Comparison of ENCODE assay signal across 28 cellular contexts in genomic region chr7:115603416-115603815, GRCh38.
DNase-seq lines count a peak whose midpoint lies in the region; ATAC-seq and TF ChIP-seq lines count a peak whose summit lies in the region.
"Had no signal": no experiment of that assay in that cellular context is flagged by ENCODE, and none has a peak within 500 bp of the region (broad histone marks: within the 10 kb centered on the region; RNA-seq: fewer than 3 reads in every experiment).

No MANE protein-coding gene starts in this region.

- H2BK15ac ChIP-seq in H9 (ENCODE audit: low read depth, low read length) = no peak overlapping the region

- no peak overlapping the region for H2AK5ac ChIP-seq in H9 (ENCODE audit: insufficient read length, low read length)

- H3K36me3 Mint-ChIP-seq in H9 (ENCODE audit: insufficient read depth in 1 of 3, low read depth in 3 of 3) = no peaks in the 10 kb centered on the region
- H3K36me3 Mint-ChIP-seq: natural killer cell had no signal

- no peaks in the 10 kb centered on the region for H3K27me3 Mint-ChIP-seq in H9 (ENCODE audit: low read depth)
- H3K27me3 Mint-ChIP-seq: activated CD4-positive, alpha-beta memory T cell treated with anti-CD3 and anti-CD28 coated beads, Interleukin-2, amount 10 ng/mL, durations not matched to agents 7 days and 5 days; stimulated activated naive CD8-positive, alpha-beta T cell treated with anti-CD3 and anti-CD28 coated beads, Interleukin-15, amount 100 ng/mL, for 72 hours had no signal

- H3K27me3 ChIP-seq in H9 (ENCODE audit: insufficient read depth, low read length) (no peaks in the 10 kb centered on the region), OCI-LY1 (ENCODE audit: insufficient read depth, low read length) (no peaks in the 10 kb centered on the region), PC-9 (ENCODE audit: insufficient read depth, low read depth) (no peaks in the 10 kb centered on the region)
- H3K27me3 ChIP-seq: heart right ventricle, MG63, Peyer's patch had no signal

- H3K4ac ChIP-seq in H9 (ENCODE audit: low read depth, low read length) = no peak overlapping the region

- intact Hi-C loops in PC-9 (cut with micrococcal nuclease; ENCODE audit: unreplicated experiment) = no loop called here

- BruUV-seq in PC-9 (replicated peaks; lab: Mats Ljungman, UMichigan) = no TSS peak

- H3K4me3 ChIP-seq in OCI-LY1 (ENCODE audit: low read depth, low read length, poor library complexity, severe bottlenecking) = no peak overlapping the region
- H3K4me3 ChIP-seq in epithelial cell of proximal tubule (ENCODE audit: low read depth, low read length) = no peak overlapping the region
- no peak overlapping the region for H3K4me3 ChIP-seq in PC-9
- H3K4me3 ChIP-seq: heart right ventricle, lower lobe of right lung, MG63, Peyer's patch, smooth muscle cell had no signal

- no peak for ATAC-seq in HG02981 (IDR thresholded peaks at IDR 0.05; ENCODE audit: unreplicated experiment)
- ATAC-seq: activated CD4-positive, CD25-positive, alpha-beta regulatory T cell treated with anti-CD3 and anti-CD28 coated beads, Interleukin-2, amount 50 U/mL, for 24 hours; esophagus mucosa; heart right ventricle; lower lobe of right lung; natural killer cell; stimulated activated naive CD8-positive, alpha-beta T cell treated with anti-CD3 and anti-CD28 coated beads, Interleukin-15, amount 100 ng/mL, for 72 hours had no signal

- H4K8ac ChIP-seq in H9 (replicated peaks; ENCODE audit: insufficient read length, low read depth, low read length) = no peak overlapping the region

- H2BK12ac ChIP-seq in H9 (ENCODE audit: insufficient read length, low read depth, low read length) = no peak overlapping the region

- peaks cover 0 to 3% of the 10 kb centered on the region in 2 experiments; a peak in 1 of 5 replicates for H3K9me3 Mint-ChIP-seq in H9
- H3K9me3 Mint-ChIP-seq: activated CD4-positive, alpha-beta memory T cell treated with anti-CD3 and anti-CD28 coated beads, Interleukin-2, amount 10 ng/mL, durations not matched to agents 7 days and 5 days; natural killer cell had no signal

- H4K5ac ChIP-seq in H9 (ENCODE audit: insufficient read length, low read depth, low read length) = no peak overlapping the region

- DNase-seq in H9 = no peak
- no peak for DNase-seq in epithelial cell of proximal tubule (ENCODE audit: low read depth)
- no peak for DNase-seq in PC-9
- no peak for DNase-seq in COR-L47 (lab: John Stamatoyannopoulos, UW)
- DNase-seq in SKM-1 (lab: John Stamatoyannopoulos, UW; ENCODE audit: unreplicated experiment) = no peak
- DNase-seq: ACHN; activated CD4-positive, alpha-beta memory T cell treated with anti-CD3 and anti-CD28 coated beads, Interleukin-2, amount 10 ng/mL, durations not matched to agents 7 days and 5 days; activated CD8-positive, alpha-beta memory T cell treated with anti-CD3 and anti-CD28 coated beads, Interleukin-2, amount 50 U/mL, for 48 hours; activated naive CD4-positive, alpha-beta T cell treated with anti-CD3 and anti-CD28 coated beads, Interleukin-2, amount 50 U/mL, for 16 hours; amniotic stem cell; effector CD4-positive, alpha-beta T cell; foreskin fibroblast; heart right ventricle; kidney glomerular epithelial cell; lower lobe of right lung; MG63; natural killer cell; NCI-H1417 treated with DMSO at 0.1 percent for 48 hours; Peyer's patch; stimulated activated CD4-positive, alpha-beta T cell treated with anti-CD3 and anti-CD28 coated beads, Interleukin-1b, Interleukin-23, amount 100 ng/mL, for 48 hours; stimulated activated CD8-positive, alpha-beta memory T cell treated with anti-CD3 and anti-CD28 coated beads, Interleukin-4, amount 100 ng/mL, for 48 hours; stimulated activated naive CD8-positive, alpha-beta T cell treated with anti-CD3 and anti-CD28 coated beads, Interleukin-15, amount 100 ng/mL, for 72 hours had no signal

- no peak overlapping the region for H2BK120ac ChIP-seq in H9 (ENCODE audit: low read depth, low read length, poor library complexity, severe bottlenecking)

- H4K91ac ChIP-seq in H9 (ENCODE audit: insufficient read length, low read depth, low read length) = no peak overlapping the region

- H3K9me2 ChIP-seq in OCI-LY1 (ENCODE audit: low read depth, low read length) (no peaks in the 10 kb centered on the region), PC-9 (ENCODE audit: insufficient read depth) (no peaks in the 10 kb centered on the region)

- H3K79me2 ChIP-seq in H9 (ENCODE audit: insufficient read depth, low read length) (no peaks in the 10 kb centered on the region), OCI-LY1 (ENCODE audit: insufficient read depth, low read length) (no peaks in the 10 kb centered on the region), PC-9 (ENCODE audit: low read depth) (no peaks in the 10 kb centered on the region)

- H3F3A ChIP-seq in OCI-LY1 (ENCODE audit: insufficient read depth, low read length) (no peaks in the 10 kb centered on the region), PC-9 (ENCODE audit: insufficient read depth, low read depth) (no peaks in the 10 kb centered on the region)

- H3K18ac ChIP-seq in H9 (ENCODE audit: insufficient read length, low read depth, low read length) = no peak overlapping the region

- H3T11ph ChIP-seq in H9 (ENCODE audit: low read length) = no peak overlapping the region

- H3K56ac ChIP-seq in H9 (ENCODE audit: insufficient read length, low read depth, low read length) = no peak overlapping the region

- H4K20me1 ChIP-seq in H9 (ENCODE audit: control insufficient read depth, insufficient read depth, insufficient read length) = no peaks in the 10 kb centered on the region
- no peaks in the 10 kb centered on the region for H4K20me1 ChIP-seq in OCI-LY1 (ENCODE audit: insufficient read depth, low read length)
- no peaks in the 10 kb centered on the region for H4K20me1 ChIP-seq in PC-9 (ENCODE audit: insufficient read depth)

- H3K4me3 Mint-ChIP-seq in H9 = no peak overlapping the region
- H3K4me3 Mint-ChIP-seq: activated CD4-positive, alpha-beta memory T cell treated with anti-CD3 and anti-CD28 coated beads, Interleukin-2, amount 10 ng/mL, durations not matched to agents 7 days and 5 days; natural killer cell; stimulated activated naive CD8-positive, alpha-beta T cell treated with anti-CD3 and anti-CD28 coated beads, Interleukin-15, amount 100 ng/mL, for 72 hours had no signal

- H2AFZ ChIP-seq in H9 (ENCODE audit: low read length) = no peak overlapping the region
- H2AFZ ChIP-seq in OCI-LY1 (ENCODE audit: low read length) = no peak overlapping the region
- H2AFZ ChIP-seq in PC-9 = no peak overlapping the region

- H3K36me3 ChIP-seq in OCI-LY1 (ENCODE audit: insufficient read depth, low read length) (no peaks in the 10 kb centered on the region), PC-9 (ENCODE audit: low read depth) (no peaks in the 10 kb centered on the region)
- H3K36me3 ChIP-seq: heart right ventricle, lower lobe of right lung, MG63, Peyer's patch had no signal

- no peak overlapping the region for H3K27ac ChIP-seq in 22Rv1
- H3K27ac ChIP-seq in H9 (ENCODE audit: insufficient read length, low read depth, low read length) = no peak overlapping the region
- H3K27ac ChIP-seq in OCI-LY1 (ENCODE audit: low read depth, low read length, poor library complexity, severe bottlenecking) = no peak overlapping the region
- no peak overlapping the region for H3K27ac ChIP-seq in PC-9
- H3K27ac ChIP-seq: heart right ventricle, lower lobe of right lung, Peyer's patch had no signal

- no peak overlapping the region for H2BK5ac ChIP-seq in H9 (ENCODE audit: insufficient read length, low read length)

- H3K23ac ChIP-seq in H9 (ENCODE audit: insufficient read length, low read depth, low read length) = no peak overlapping the region

- POLR2A ChIA-PET in PC-9 (lab: Charles Lee; ENCODE audit: unreplicated experiment) = no interaction called here

- TF ChIP-seq CTCF in 22Rv1 (IDR thresholded peaks at IDR 0.05) = peak; percentile 65
- TF ChIP-seq CTCF in H9 (conservative IDR thresholded peaks at IDR 0.05) = peak; percentile 54
- TF ChIP-seq CTCF in OCI-LY1 (IDR thresholded peaks at IDR 0.05; ENCODE audit: low read length) = peak; percentile 24; the same call in 1 of the 2 replicates
- TF ChIP-seq CTCF in epithelial cell of proximal tubule (conservative IDR thresholded peaks at IDR 0.05; ENCODE audit: low read depth, low read length) = peak; percentile 16
- TF ChIP-seq CTCF in PC-9 (conservative IDR thresholded peaks at IDR 0.05) = no peak

- H3K23me2 ChIP-seq in H9 (ENCODE audit: insufficient read length, low read depth, low read length, poor library complexity, severe bottlenecking) = no peaks in the 10 kb centered on the region

- no peaks in the 10 kb centered on the region for H3K4me1 ChIP-seq in H9 (ENCODE audit: insufficient read depth, low read length)
- no peaks in the 10 kb centered on the region for H3K4me1 ChIP-seq in OCI-LY1 (ENCODE audit: insufficient read depth, low read length, severe bottlenecking)
- H3K4me1 ChIP-seq in PC-9 (replicated peaks; ENCODE audit: insufficient read depth) = no peaks in the 10 kb centered on the region
- H3K4me1 ChIP-seq: heart right ventricle, lower lobe of right lung, Peyer's patch had no signal

- H3K4me2 ChIP-seq in H9 (ENCODE audit: insufficient read depth, insufficient read length, low read length) = no peak overlapping the region
- H3K4me2 ChIP-seq in OCI-LY1 (ENCODE audit: low read length) = no peak overlapping the region
- no peak overlapping the region for H3K4me2 ChIP-seq in PC-9
- H3K4me2 ChIP-seq: smooth muscle cell had no signal

- no peak overlapping the region for H3K14ac ChIP-seq in H9 (ENCODE audit: insufficient read depth, low read length)

- CTCF ChIA-PET in PC-9 (lab: Charles Lee) = interaction anchor here (0.7 kb wide), 1 partner anchor 32 kb away, joined by 3 read pairs; no protein-coding TSS in a partner anchor

- H3K9ac ChIP-seq in H9 (ENCODE audit: extremely low read depth, insufficient read length, low read length) (no peak overlapping the region), OCI-LY1 (ENCODE audit: low read length) (no peak overlapping the region)

- H3K4me1 Mint-ChIP-seq in H9 = no peaks in the 10 kb centered on the region
- H3K4me1 Mint-ChIP-seq: activated CD4-positive, alpha-beta memory T cell treated with anti-CD3 and anti-CD28 coated beads, Interleukin-2, amount 10 ng/mL, durations not matched to agents 7 days and 5 days; natural killer cell; stimulated activated naive CD8-positive, alpha-beta T cell treated with anti-CD3 and anti-CD28 coated beads, Interleukin-15, amount 100 ng/mL, for 72 hours had no signal

- no peak overlapping the region for H2BK20ac ChIP-seq in H9 (ENCODE audit: low read depth, low read length, poor library complexity, severe bottlenecking)

- H3K27ac Mint-ChIP-seq in H9 = no peak overlapping the region
- H3K27ac Mint-ChIP-seq: activated CD4-positive, alpha-beta memory T cell treated with anti-CD3 and anti-CD28 coated beads, Interleukin-2, amount 10 ng/mL, durations not matched to agents 7 days and 5 days; natural killer cell; stimulated activated naive CD8-positive, alpha-beta T cell treated with anti-CD3 and anti-CD28 coated beads, Interleukin-15, amount 100 ng/mL, for 72 hours had no signal

- no peaks in the 10 kb centered on the region for H3K9me3 ChIP-seq in H9 (ENCODE audit: control insufficient read depth, low read depth, low read length)
- H3K9me3 ChIP-seq in OCI-LY1 (ENCODE audit: low read length) = no peaks in the 10 kb centered on the region
- H3K9me3 ChIP-seq in PC-9 (ENCODE audit: insufficient read depth, low read depth) = no peaks in the 10 kb centered on the region
- H3K9me3 ChIP-seq: lower lobe of right lung, MG63, Peyer's patch had no signal

- H3K79me1 ChIP-seq in H9 (ENCODE audit: insufficient read depth, low read depth, low read length, poor library complexity, severe bottlenecking) = no peaks in the 10 kb centered on the region

- no CpG with 5 or more reads among the region's 8 CpGs for WGBS in H9 (ENCODE audit: extremely low coverage, insufficient read length, low lambda C conversion rate)
